ENCODE assay signal across 19 cellular contexts in genomic region chr6:44079672-44080071, GRCh38. TPM values are rescaled to one million over a fixed set of nuclear protein-coding genes. Genes with fewer than 3 reads are reported as not detected.
DNase-seq lines count a peak whose midpoint lies in the region; ATAC-seq, FAIRE-seq and TF ChIP-seq lines count a peak whose summit lies in the region.
"Had no signal": no experiment of that assay in that cellular context is flagged by ENCODE, and none has a peak within 500 bp of the region (broad histone marks: within the 10 kb centered on the region; RNA-seq: fewer than 3 reads in every experiment).

No MANE protein-coding gene starts in this region.

- H3K36me3 Mint-ChIP-seq in HFFc6 (ENCODE audit: low read depth), result no peaks in the 10 kb centered on the region

- TF ChIP-seq RAD21 in HepG2 (CRISPR knock-in tag; IDR thresholded peaks at IDR 0.05), result no peak

- H3K36me3 ChIP-seq in HepG2 (replicated peaks in 1 of 2; ENCODE audit: control insufficient read depth in 1 of 2, insufficient read depth in 2 of 2, low read length in 2 of 2) (no peaks in the 10 kb centered on the region), right lobe of liver (no peaks in the 10 kb centered on the region), ectodermal cell (ENCODE audit: control insufficient read depth, insufficient read depth, low read length) (no peaks in the 10 kb centered on the region)
- H3K36me3 ChIP-seq: Peyer's patch had no signal

- CTCF ChIA-PET in HepG2 (lab: Yijun Ruan, JAX; ENCODE audit: low intra/inter-chr PET ratio, low total read pairs) (interaction anchor here (0.9 to 2.5 kb wide), 7 partner anchors 127 to 471 kb away, joined by 4 to 21 read pairs (median 16); partner anchors contain the start of gene VEGFA), RWPE1 (lab: Yijun Ruan, JAX) (interaction anchor here (0.6 to 4.5 kb wide), 16 partner anchors 12 to 469 kb away, joined by 3 to 37 read pairs (median 4); partner anchors contain the start of gene VEGFA)

- H3K9me3 ChIP-seq in HepG2 (ENCODE audit: low read length) (no peaks in the 10 kb centered on the region), right lobe of liver (no peaks in the 10 kb centered on the region), ectodermal cell (ENCODE audit: control insufficient read depth, low read length) (no peaks in the 10 kb centered on the region)
- H3K9me3 ChIP-seq: Peyer's patch had no signal

- H2AFZ ChIP-seq in HepG2 (ENCODE audit: low read length), result no peak overlapping the region

- TF ChIP-seq CTCF in HepG2 (CRISPR knock-in tag; IDR thresholded peaks at IDR 0.05) (no peak), right lobe of liver (IDR thresholded peaks at IDR 0.05) (no peak), RWPE1 (conservative IDR thresholded peaks at IDR 0.05; ENCODE audit: low read depth) (no peak), HFFc6 (IDR thresholded peaks at IDR 0.05) (no peak)

- no peaks in the 10 kb centered on the region for H3K9me3 Mint-ChIP-seq in HFFc6
- no peaks in the 10 kb centered on the region for H3K9me3 Mint-ChIP-seq in stimulated activated naive CD8-positive, alpha-beta T cell treated with anti-CD3 and anti-CD28 coated beads, Interleukin-15, amount 100 ng/mL, for 72 hours
- H3K9me3 Mint-ChIP-seq: CD4-positive, alpha-beta T cell had no signal

- no peak for ATAC-seq in HepG2
- no peak for ATAC-seq in right lobe of liver
- ATAC-seq in stimulated activated naive CD8-positive, alpha-beta T cell treated with anti-CD3 and anti-CD28 coated beads, Interleukin-15, amount 100 ng/mL, for 72 hours, result no peak

- H3K4me2 ChIP-seq in HepG2 (ENCODE audit: low read depth, low read length), result peak overlapping the region; percentile 91; the same call in 1 of the 2 replicates

- DNase-seq in HepG2 (ENCODE audit: low spot score) (no peak), right lobe of liver (no peak), RWPE1 (ENCODE audit: low spot score) (no peak), pons (ENCODE audit: low spot score) (no peak), HFFc6 (no peak), DMS153 treated with DMSO at 0.1 percent for 48 hours (lab: John Stamatoyannopoulos, UW; ENCODE audit: unreplicated experiment) (no peak)
- DNase-seq in stimulated activated naive CD8-positive, alpha-beta T cell treated with anti-CD3 and anti-CD28 coated beads, Interleukin-15, amount 100 ng/mL, for 72 hours, result no peak
- DNase-seq: GDM1, NCI-H1048, NCI-H1417, NCI-H1694, NCI-H2029 treated with DMSO at 0.1 percent for 48 hours, NCI-H2227 treated with DMSO at 0.1 percent for 48 hours, NCI-H510A, NCI-H69 had no signal

- in situ Hi-C loops in HepG2 (cut with HindIII; ENCODE audit: extremely low pct_ligation_motif_present, low pct_unique_long_range_greater_than_20kb), result loop anchor here (5.0 to 10.0 kb wide), 5 partner anchors 125 to 412 kb away; partner anchors contain the start of gene VEGFA

- no peak for TF ChIP-seq POLR2A in HepG2 (IDR thresholded peaks at IDR 0.05; ENCODE audit: insufficient read depth in 1 of 2, low read depth in 2 of 2, low read length in 2 of 2)
- no peak for TF ChIP-seq POLR2A in right lobe of liver (IDR thresholded peaks at IDR 0.05)

- intact Hi-C loops in HepG2 (cut with micrococcal nuclease; ENCODE audit: unreplicated experiment), result loop anchor here (1.0 to 2.0 kb wide), 4 partner anchors 223 to 471 kb away; no protein-coding TSS in a partner anchor
- intact Hi-C loops in right lobe of liver (cut with DNase I), result loop anchor here (5.0 to 10.0 kb wide), 4 partner anchors 307 to 415 kb away; partner anchors contain the start of gene VEGFA (in 1 of the 2)

- H3K4me1 ChIP-seq in HepG2 (ENCODE audit: insufficient read depth, low read length) (peaks cover 92% of the 10 kb centered on the region), right lobe of liver (peaks cover 0 to 15% (median 0%) of the 10 kb centered on the region in 4 donors), ectodermal cell (ENCODE audit: control insufficient read depth, insufficient read depth, low read length) (peaks cover 44% of the 10 kb centered on the region)

- H3K27ac ChIP-seq in HepG2 (ENCODE audit: extremely low read length, insufficient read depth, low read length) (no peak overlapping the region), right lobe of liver (no peak overlapping the region), RWPE1 (peak overlapping the region; percentile 35), ectodermal cell (ENCODE audit: insufficient read depth, low read depth, low read length, poor library complexity, severe bottlenecking) (peak overlapping the region; percentile 36)
- H3K27ac ChIP-seq: Peyer's patch had no signal

- 61% methylated on average over 3 of the region's 3 CpGs for WGBS in HepG2 (ENCODE audit: low lambda C conversion rate)
- 100% methylated on average over 1 of the region's 3 CpGs for WGBS in right lobe of liver (ENCODE audit: insufficient coverage, low coverage, low lambda C conversion rate, missing lambda C conversion rate)
- 81% methylated on average over 3 of the region's 3 CpGs for WGBS in ectodermal cell, 2 experiments

- POLR2A ChIA-PET in HepG2 (lab: Yijun Ruan, JAX), result interaction anchor here (0.9 to 1.0 kb wide), 4 partner anchors 126 to 471 kb away, joined by 3 to 10 read pairs (median 4); partner anchors contain the start of gene VEGFA
- POLR2A ChIA-PET in RWPE1 (lab: Yijun Ruan, JAX; ENCODE audit: low non-redundant PET), result no interaction called here

- H4K20me1 ChIP-seq in HepG2 (ENCODE audit: insufficient read depth, low read length), result no peaks in the 10 kb centered on the region

- H3K27me3 Mint-ChIP-seq in HFFc6 (ENCODE audit: insufficient read depth), result no peaks in the 10 kb centered on the region; the same call in 1 of the 2 replicates
- peaks cover 42% of the 10 kb centered on the region for H3K27me3 Mint-ChIP-seq in stimulated activated naive CD8-positive, alpha-beta T cell treated with anti-CD3 and anti-CD28 coated beads, Interleukin-15, amount 100 ng/mL, for 72 hours

- H3K27me3 ChIP-seq in HepG2 (ENCODE audit: control insufficient read depth in 1 of 2, insufficient read depth in 2 of 2, low read length in 2 of 2) (no peaks in the 10 kb centered on the region), right lobe of liver (no peaks in the 10 kb centered on the region), ectodermal cell (ENCODE audit: control insufficient read depth, insufficient read depth, low read length, poor library complexity, severe bottlenecking) (peaks cover 10% of the 10 kb centered on the region)
- H3K27me3 ChIP-seq: Peyer's patch had no signal

- H3K79me2 ChIP-seq in HepG2 (ENCODE audit: insufficient read depth, low read length), result no peaks in the 10 kb centered on the region

- H3K9ac ChIP-seq in HepG2 (ENCODE audit: insufficient read depth, low read depth, low read length), result no peak overlapping the region

- no peak overlapping the region for H3K27ac Mint-ChIP-seq in HFFc6
- H3K27ac Mint-ChIP-seq in stimulated activated naive CD8-positive, alpha-beta T cell treated with anti-CD3 and anti-CD28 coated beads, Interleukin-15, amount 100 ng/mL, for 72 hours, result no peak overlapping the region
- H3K27ac Mint-ChIP-seq: CD4-positive, alpha-beta T cell had no signal

- no TSS peak for BruUV-seq in HepG2 (replicated peaks; lab: Mats Ljungman, UMichigan)

- no peak overlapping the region for H3K4me3 ChIP-seq in HepG2 (replicated peaks in 1 of 3; ENCODE audit: insufficient read depth in 1 of 3, low read depth in 2 of 3, low read length in 3 of 3)
- H3K4me3 ChIP-seq in right lobe of liver, result no peak overlapping the region
- no peak overlapping the region for H3K4me3 ChIP-seq in ectodermal cell (ENCODE audit: insufficient read depth, low read depth, low read length)
- H3K4me3 ChIP-seq: Peyer's patch had no signal

- peaks cover 3% of the 10 kb centered on the region for H3K4me1 Mint-ChIP-seq in HFFc6 (ENCODE audit: low read depth)
- H3K4me1 Mint-ChIP-seq in stimulated activated naive CD8-positive, alpha-beta T cell treated with anti-CD3 and anti-CD28 coated beads, Interleukin-15, amount 100 ng/mL, for 72 hours, result peaks cover 42% of the 10 kb centered on the region

- FAIRE-seq in HepG2 (lab: Jason Lieb, UNC), result no peak
- FAIRE-seq: D721Med had no signal

- TF ChIP-seq EP300 in HepG2 (IDR thresholded peaks at IDR 0.05; ENCODE audit: low read depth in 2 of 2, low read length in 2 of 2) (no peak), HepG2 (CRISPR knock-in tag; IDR thresholded peaks at IDR 0.05; ENCODE audit: borderline replicate concordance) (no peak)

- no peak overlapping the region for H3K4me3 Mint-ChIP-seq in HFFc6
- no peak overlapping the region for H3K4me3 Mint-ChIP-seq in stimulated activated naive CD8-positive, alpha-beta T cell treated with anti-CD3 and anti-CD28 coated beads, Interleukin-15, amount 100 ng/mL, for 72 hours
- H3K4me3 Mint-ChIP-seq: CD4-positive, alpha-beta T cell had no signal

RNA-seq across cellular contexts. Expression of gene MRPL14, which starts 47.6 kb away (rescaled TPM):
- total RNA-seq in HepG2 (2016; rRNA removed; fragmentation: Illumina TruSeq; extraction: Trizol) (178 and 191 TPM in 2 replicates), right lobe of liver (10 to 100 TPM; 26.5 to 70.0 (median 35.4) TPM)
- 169 and 189 TPM in 2 replicates for total RNA-seq in HepG2 (2016; cell fraction: cytosol; rRNA removed; fragmentation: Illumina TruSeq; extraction: Trizol; ENCODE audit: low read depth)
- 186 and 208 TPM in 2 replicates for total RNA-seq in HepG2 (2016; cell fraction: insoluble cytoplasmic fraction; rRNA removed; fragmentation: Illumina TruSeq; extraction: Trizol)
- 148 and 200 TPM in 2 replicates for total RNA-seq in HepG2 (2016; cell fraction: membrane; rRNA removed; fragmentation: Illumina TruSeq; extraction: Trizol)
- total RNA-seq in HepG2 (2016; cell fraction: nucleus; rRNA removed; fragmentation: Illumina TruSeq; extraction: Trizol), result 65.1 and 65.8 TPM in 2 replicates
- polyA plus RNA-seq in HepG2 (2011; rRNA removed), result 157 and 166 TPM in 2 replicates
- 144 and 170 TPM in 2 replicates for polyA plus RNA-seq in HepG2 (2011; cell fraction: cytosol; rRNA removed)
- 42.8 and 46.0 TPM in 2 replicates for polyA plus RNA-seq in HepG2 (2011; cell fraction: nucleus; rRNA removed)
- 135 and 137 TPM in 2 replicates for polyA plus RNA-seq in HepG2 (2012)
- polyA plus RNA-seq in HepG2 (2016; cell fraction: cytosol; fragmentation: Illumina TruSeq; extraction: Trizol; ENCODE audit: low read depth), result 114 and 150 TPM in 2 replicates
- 163 and 186 TPM in 2 replicates for polyA plus RNA-seq in HepG2 (2016; cell fraction: insoluble cytoplasmic fraction; fragmentation: Illumina TruSeq; extraction: Trizol; ENCODE audit: low read depth)
- 111 and 143 TPM in 2 replicates for polyA plus RNA-seq in HepG2 (2016; cell fraction: membrane; fragmentation: Illumina TruSeq; extraction: Trizol; ENCODE audit: low read depth)
- polyA plus RNA-seq in HepG2 (2016; cell fraction: nucleus; fragmentation: Illumina TruSeq; extraction: Trizol; ENCODE audit: insufficient read depth, low read depth), result 92.9 and 98.5 TPM in 2 replicates
- polyA minus RNA-seq in HepG2 (2011; rRNA and poly(A)+ RNA removed; ENCODE audit: low replicate concordance), result 33.2 and 40.9 TPM in 2 replicates
- polyA minus RNA-seq in HepG2 (2011; cell fraction: cytosol; rRNA and poly(A)+ RNA removed), result 22.7 and 28.4 TPM in 2 replicates
- 20.0 and 21.5 TPM in 2 replicates for polyA minus RNA-seq in HepG2 (2011; cell fraction: nucleus; rRNA and poly(A)+ RNA removed)
- 68.6 TPM for polyA plus RNA-seq in ectodermal cell (2013, experiment 1 of 4)
- polyA plus RNA-seq in ectodermal cell (2013, experiment 2 of 4), result 70.6 TPM
- polyA plus RNA-seq in ectodermal cell (2013, experiment 3 of 4), result 60.4 TPM
- polyA plus RNA-seq in ectodermal cell (2013, experiment 4 of 4), result 62.2 TPM
- total RNA-seq in HFFc6 (2021; fragmentation: NEBNext Ultra II Directional; extraction: Animal tissue kit (Norgen Biotek cat#: 25700)), result 10 to 100 TPM; 50.9 to 64.2 (median 56.0) TPM

RNA-seq across cellular contexts. Expression of gene TMEM63B, which starts 47.7 kb away (rescaled TPM):
- total RNA-seq in HepG2 (2016; rRNA removed; fragmentation: Illumina TruSeq; extraction: Trizol) (13.9 and 27.4 TPM in 2 replicates), right lobe of liver (10 to 100 TPM; 30.6 to 41.0 (median 36.8) TPM)
- total RNA-seq in HepG2 (2016; cell fraction: cytosol; rRNA removed; fragmentation: Illumina TruSeq; extraction: Trizol; ENCODE audit: low read depth), result 5.1 and 5.8 TPM in 2 replicates
- total RNA-seq in HepG2 (2016; cell fraction: insoluble cytoplasmic fraction; rRNA removed; fragmentation: Illumina TruSeq; extraction: Trizol), result 11.4 and 28.3 TPM in 2 replicates
- total RNA-seq in HepG2 (2016; cell fraction: membrane; rRNA removed; fragmentation: Illumina TruSeq; extraction: Trizol), result 14.9 and 15.8 TPM in 2 replicates
- total RNA-seq in HepG2 (2016; cell fraction: nucleus; rRNA removed; fragmentation: Illumina TruSeq; extraction: Trizol), result 28.7 and 33.8 TPM in 2 replicates
- 75.8 and 83.8 TPM in 2 replicates for polyA plus RNA-seq in HepG2 (2011; rRNA removed)
- polyA plus RNA-seq in HepG2 (2011; cell fraction: cytosol; rRNA removed), result 81.0 and 82.0 TPM in 2 replicates
- 185 and 224 TPM in 2 replicates for polyA plus RNA-seq in HepG2 (2011; cell fraction: nucleus; rRNA removed)
- polyA plus RNA-seq in HepG2 (2012), result 37.7 and 41.7 TPM in 2 replicates
- 5.0 and 5.6 TPM in 2 replicates for polyA plus RNA-seq in HepG2 (2016; cell fraction: cytosol; fragmentation: Illumina TruSeq; extraction: Trizol; ENCODE audit: low read depth)
- polyA plus RNA-seq in HepG2 (2016; cell fraction: insoluble cytoplasmic fraction; fragmentation: Illumina TruSeq; extraction: Trizol; ENCODE audit: low read depth), result 13.6 and 16.8 TPM in 2 replicates
- polyA plus RNA-seq in HepG2 (2016; cell fraction: membrane; fragmentation: Illumina TruSeq; extraction: Trizol; ENCODE audit: low read depth), result 10.0 and 10.2 TPM in 2 replicates
- 69.5 and 76.1 TPM in 2 replicates for polyA plus RNA-seq in HepG2 (2016; cell fraction: nucleus; fragmentation: Illumina TruSeq; extraction: Trizol; ENCODE audit: insufficient read depth, low read depth)
- polyA minus RNA-seq in HepG2 (2011; rRNA and poly(A)+ RNA removed; ENCODE audit: low replicate concordance), result 62.2 and 179 TPM in 2 replicates
- 36.8 and 42.0 TPM in 2 replicates for polyA minus RNA-seq in HepG2 (2011; cell fraction: cytosol; rRNA and poly(A)+ RNA removed)
- polyA minus RNA-seq in HepG2 (2011; cell fraction: nucleus; rRNA and poly(A)+ RNA removed), result 36.6 and 36.8 TPM in 2 replicates
- 57.9 TPM for polyA plus RNA-seq in ectodermal cell (2013, experiment 1 of 4)
- 61.8 TPM for polyA plus RNA-seq in ectodermal cell (2013, experiment 2 of 4)
- polyA plus RNA-seq in ectodermal cell (2013, experiment 3 of 4), result 41.3 TPM
- 47.3 TPM for polyA plus RNA-seq in ectodermal cell (2013, experiment 4 of 4)
- total RNA-seq in HFFc6 (2021; fragmentation: NEBNext Ultra II Directional; extraction: Animal tissue kit (Norgen Biotek cat#: 25700)), result 10 to 100 TPM; 38.3 to 55.1 (median 44.7) TPM

Comparison
In these comparisons a context has a peak if more than half of its experiments do, and no peak if none do; other contexts are left out.
1. H3K27ac ChIP-seq: peak in RWPE1 (single experiment) and ectodermal cell (single experiment); none in HepG2 (single experiment) and right lobe of liver (0 of 3).